Comparison of ENCODE assay signal across 16 cellular contexts in genomic region chr11:2693851-2694261, GRCh38. TPM values are rescaled to one million over a fixed set of nuclear protein-coding genes. Genes with fewer than 3 reads are reported as not detected.
A peak's percentile ranks its signal among the peaks of the same experiment; 100 is the strongest.
DNase-seq lines count a peak whose midpoint lies in the region; ATAC-seq and TF ChIP-seq lines count a peak whose summit lies in the region.
"Had no signal": no experiment of that assay in that cellular context is flagged by ENCODE, and none has a peak within 500 bp of the region (broad histone marks: within the 10 kb centered on the region; RNA-seq: fewer than 3 reads in every experiment).

No MANE protein-coding gene starts in this region.

- H3K4me3 ChIP-seq in spleen (no peak overlapping the region), transverse colon (no peak overlapping the region)

- in situ Hi-C loops in SK-MEL-5 (cut with HindIII; ENCODE audit: low pct_unique_long_range_greater_than_20kb, low sequenced_read_pairs) (no loop called here), transverse colon (cut with MboI; ENCODE audit: low pct_ligation_motif_present in 1 of 4, low pct_unique_long_range_greater_than_20kb in 1 of 4, low sequenced_read_pairs in 3 of 4) (no loop called here)

- ATAC-seq in stimulated activated naive CD8-positive, alpha-beta T cell treated with anti-CD3 and anti-CD28 coated beads, Interleukin-15, amount 100 ng/mL, for 72 hours, result no peak
- ATAC-seq: natural killer cell treated with Interleukin-12 subunit alpha and Interleukin-12 subunit beta and Interleukin-15 and Interleukin-18, amount 100 ng/mL, for 72 hours had no signal

- no peak for TF ChIP-seq POLR2A in spleen (IDR thresholded peaks at IDR 0.05)
- no peak for TF ChIP-seq POLR2A in transverse colon (IDR thresholded peaks at IDR 0.05)

- WGBS in spleen, 5 donors, result 68 to 75% (median 73%) methylated on average over 7 of the region's 7 CpGs
- 80% methylated on average over 7 of the region's 7 CpGs; no CpG with 5 or more reads in 1 of the 2 donors for WGBS in transverse colon (ENCODE audit: low coverage in 1 of 2), 2 donors

- intact Hi-C loops in spleen (cut with DNase I; ENCODE audit: low total_unique reads), result no loop called here
- intact Hi-C loops in transverse colon (cut with DNase I; ENCODE audit: low total_unique reads), result no loop called here

- H3K4me1 Mint-ChIP-seq in stimulated activated naive CD8-positive, alpha-beta T cell treated with anti-CD3 and anti-CD28 coated beads, Interleukin-15, amount 100 ng/mL, for 72 hours, result peaks cover 14% of the 10 kb centered on the region

- no peak for TF ChIP-seq EP300 in transverse colon (IDR thresholded peaks at IDR 0.05; ENCODE audit: low read depth)

- H3K36me3 ChIP-seq in spleen, result no peaks in the 10 kb centered on the region
- H3K36me3 ChIP-seq in transverse colon, result no peaks in the 10 kb centered on the region

- H3K27ac ChIP-seq in spleen (no peak overlapping the region), transverse colon (no peak overlapping the region)
- H3K27ac ChIP-seq: HL-60 had no signal

- peak; percentile 8 for DNase-seq in activated naive CD4-positive, alpha-beta T cell treated with anti-CD3 and anti-CD28 coated beads, Interleukin-2, amount 50 U/mL, for 16 hours
- no peak for DNase-seq in activated naive CD4-positive, alpha-beta T cell (lab: John Stamatoyannopoulos, UW)
- peak; percentile 37 for DNase-seq in SK-MEL-5 (ENCODE audit: low read depth, low spot score)
- DNase-seq in islet precursor cell, result peak; percentile 49
- DNase-seq in spleen, result peak; percentile 64
- no peak for DNase-seq in stimulated activated naive CD8-positive, alpha-beta T cell treated with anti-CD3 and anti-CD28 coated beads, Interleukin-15, amount 100 ng/mL, for 72 hours
- no peak for DNase-seq in NCI-H1694 (lab: John Stamatoyannopoulos, UW)
- no peak for DNase-seq in transverse colon
- DNase-seq: activated CD4-positive, alpha-beta T cell treated with anti-CD3 and anti-CD28 coated beads for 48 hours; activated T-cell treated with anti-CD3 and anti-CD28 coated beads, Interleukin-2, amount 50 U/mL, for 72 hours; Calu3; NCI-H187; RPMI8226; stimulated activated naive CD4-positive, alpha-beta T cell had no signal

- H3K4me1 ChIP-seq in spleen, result peaks cover 5 to 84% (median 25%) of the 10 kb centered on the region in 6 donors
- H3K4me1 ChIP-seq in transverse colon, result peaks cover 2 to 14% (median 10%) of the 10 kb centered on the region in 4 donors

- H3K4me3 Mint-ChIP-seq in stimulated activated naive CD8-positive, alpha-beta T cell treated with anti-CD3 and anti-CD28 coated beads, Interleukin-15, amount 100 ng/mL, for 72 hours, result no peak overlapping the region
- H3K4me3 Mint-ChIP-seq: activated T-cell treated with anti-CD3 and anti-CD28 coated beads, Interleukin-2, amount 50 U/mL, for 72 hours; natural killer cell treated with Interleukin-12 subunit alpha and Interleukin-12 subunit beta and Interleukin-15 and Interleukin-18, amount 100 ng/mL, for 72 hours had no signal

- H3K27me3 ChIP-seq in spleen (replicated peaks in 1 of 7) (no peaks in the 10 kb centered on the region), transverse colon (no peaks in the 10 kb centered on the region)

- H3K9me3 ChIP-seq in spleen, result no peaks in the 10 kb centered on the region
- H3K9me3 ChIP-seq in transverse colon, result no peaks in the 10 kb centered on the region

- no peak overlapping the region for H3K27ac Mint-ChIP-seq in stimulated activated naive CD8-positive, alpha-beta T cell treated with anti-CD3 and anti-CD28 coated beads, Interleukin-15, amount 100 ng/mL, for 72 hours
- H3K27ac Mint-ChIP-seq: activated T-cell treated with anti-CD3 and anti-CD28 coated beads, Interleukin-2, amount 50 U/mL, for 72 hours; natural killer cell treated with Interleukin-12 subunit alpha and Interleukin-12 subunit beta and Interleukin-15 and Interleukin-18, amount 100 ng/mL, for 72 hours had no signal

- no peaks in the 10 kb centered on the region for H3K27me3 Mint-ChIP-seq in stimulated activated naive CD8-positive, alpha-beta T cell treated with anti-CD3 and anti-CD28 coated beads, Interleukin-15, amount 100 ng/mL, for 72 hours
- H3K27me3 Mint-ChIP-seq: natural killer cell treated with Interleukin-12 subunit alpha and Interleukin-12 subunit beta and Interleukin-15 and Interleukin-18, amount 100 ng/mL, for 72 hours had no signal

- H3K9me3 Mint-ChIP-seq in stimulated activated naive CD8-positive, alpha-beta T cell treated with anti-CD3 and anti-CD28 coated beads, Interleukin-15, amount 100 ng/mL, for 72 hours, result no peaks in the 10 kb centered on the region
- H3K9me3 Mint-ChIP-seq: activated T-cell treated with anti-CD3 and anti-CD28 coated beads, Interleukin-2, amount 50 U/mL, for 72 hours; natural killer cell treated with Interleukin-12 subunit alpha and Interleukin-12 subunit beta and Interleukin-15 and Interleukin-18, amount 100 ng/mL, for 72 hours had no signal

- TF ChIP-seq CTCF in spleen (IDR thresholded peaks at IDR 0.05 in 8 of 11, conservative IDR thresholded peaks at IDR 0.05 in 3 of 11), result no peak
- no peak for TF ChIP-seq CTCF in transverse colon (IDR thresholded peaks at IDR 0.05)

RNA-seq across cellular contexts. Expression of gene KCNQ1OT1, which starts 5.9 kb away (rescaled TPM):
- total RNA-seq in SK-MEL-5 (2014; rRNA removed; shearing (Covaris generic)), result 0.48 and 0.56 TPM in 2 replicates
- 0.01 and 0.03 TPM in 2 replicates for polyA plus RNA-seq in SK-MEL-5 (2015; cell fraction: cytosol; rRNA removed)
- 0.54 and 0.97 TPM in 2 replicates for polyA plus RNA-seq in SK-MEL-5 (2015; cell fraction: nucleus; rRNA removed)
- 1 to 10 TPM in 6 of 7 donors, under 1 TPM in 1; 0.87 to 3.1 (median 2.1) TPM for total RNA-seq in spleen
- polyA plus RNA-seq in spleen, result under 1 TPM; 0.02 to 0.16 (median 0.02) TPM
- total RNA-seq in transverse colon, result 1 to 10 TPM; 1.5 to 5.0 (median 1.9) TPM

Comparison
In these comparisons a context has a peak if more than half of its experiments do, and no peak if none do; other contexts are left out.
1. DNase-seq: peak in activated naive CD4-positive, alpha-beta T cell treated with anti-CD3 and anti-CD28 coated beads, Interleukin-2, amount 50 U/mL, for 16 hours (single experiment), SK-MEL-5 (single experiment), islet precursor cell (single experiment) and spleen (single experiment); none in activated naive CD4-positive, alpha-beta T cell (0 of 4), stimulated activated naive CD8-positive, alpha-beta T cell treated with anti-CD3 and anti-CD28 coated beads, Interleukin-15, amount 100 ng/mL, for 72 hours (0 of 2), NCI-H1694 (single experiment) and transverse colon (single experiment).